In the genomic region with DNA sequence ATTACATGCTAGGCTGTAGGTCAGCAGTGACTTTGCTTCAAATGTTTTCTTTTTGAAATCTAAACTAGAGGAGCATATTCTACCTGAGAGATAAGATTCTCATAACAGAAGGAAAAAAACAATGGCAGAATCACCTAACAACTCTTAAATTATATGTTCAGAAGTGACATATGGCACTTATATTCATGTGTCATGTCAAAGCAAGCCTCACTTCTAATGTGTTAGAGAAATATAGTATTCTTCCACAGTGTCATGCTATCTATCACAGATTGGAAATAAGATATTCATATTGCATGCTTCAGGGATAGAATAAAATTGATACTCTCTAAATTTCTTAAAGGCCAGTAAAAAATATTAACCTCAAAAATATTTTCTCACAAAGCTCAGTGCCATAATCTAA, we compare ENCODE assay signal across 34 cellular contexts.
A peak's percentile ranks its signal among the peaks of the same experiment; 100 is the strongest.
DNase-seq lines count a peak whose midpoint lies in the region; ATAC-seq and TF ChIP-seq lines count a peak whose summit lies in the region.
"Had no signal": no experiment of that assay in that cellular context is flagged by ENCODE, and none has a peak within 500 bp of the region (broad histone marks: within the 10 kb centered on the region; RNA-seq: fewer than 3 reads in every experiment).

No MANE protein-coding gene starts in this region.

- H3K9me3 Mint-ChIP-seq in natural killer cell treated with Interleukin-12 subunit alpha and Interleukin-12 subunit beta and Interleukin-15 and Interleukin-18, amount 100 ng/mL, for 72 hours = peaks cover 18% of the 10 kb centered on the region

- TF ChIP-seq CTCF in neural cell (IDR thresholded peaks at IDR 0.05; ENCODE audit: poor library complexity, severe bottlenecking) = no peak

- no peaks in the 10 kb centered on the region for H4K20me1 ChIP-seq in neural cell (ENCODE audit: insufficient read depth)
- H4K20me1 ChIP-seq: BLaER1; BLaER1 treated with 17β-estradiol and CSF1 and Interleukin-3, amounts not matched to agents 10 nM and 100 nM had no signal

- H3K4me1 Mint-ChIP-seq in natural killer cell treated with Interleukin-12 subunit alpha and Interleukin-12 subunit beta and Interleukin-15 and Interleukin-18, amount 100 ng/mL, for 72 hours (ENCODE audit: low read depth in 2 of 2) = no peaks in the 10 kb centered on the region
- H3K4me1 Mint-ChIP-seq: B cell; CD14-positive monocyte; CD4-positive, alpha-beta memory T cell; CD4-positive, CD25-positive, alpha-beta regulatory T cell; CD8-positive, alpha-beta memory T cell had no signal

- ATAC-seq in natural killer cell treated with Interleukin-12 subunit alpha and Interleukin-12 subunit beta and Interleukin-15 and Interleukin-18, amount 100 ng/mL, for 72 hours = no peak
- ATAC-seq: A549; CD8-positive, alpha-beta T cell had no signal

- H3K9me3 ChIP-seq in neural cell (ENCODE audit: low read length) = no peaks in the 10 kb centered on the region
- H3K9me3 ChIP-seq: A549, Caco-2 had no signal

- H3F3A ChIP-seq in neural cell (ENCODE audit: insufficient read depth, low read length, poor library complexity, severe bottlenecking) = no peaks in the 10 kb centered on the region

- peak; percentile 9 for DNase-seq in NCI-H2171 (lab: John Stamatoyannopoulos, UW)
- peak; percentile 53 for DNase-seq in NCI-H2171 treated with DMSO at 0.1 percent for 48 hours (lab: John Stamatoyannopoulos, UW)
- DNase-seq in NCI-H69 (lab: John Stamatoyannopoulos, UW) = peak; percentile 12
- DNase-seq in natural killer cell treated with Interleukin-12 subunit alpha and Interleukin-12 subunit beta and Interleukin-15 and Interleukin-18, amount 100 ng/mL, for 72 hours (ENCODE audit: low spot score) = no peak
- DNase-seq in amniotic stem cell (lab: John Stamatoyannopoulos, UW) = no peak
- no peak for DNase-seq in T-helper 2 cell
- DNase-seq in superior temporal gyrus (ENCODE audit: extremely low spot score) = no peak
- DNase-seq: 8988T; ACHN; AML-193; BE2C; C1 segment of cervical spinal cord; Caco-2; Calu3; CD4-positive, alpha-beta memory T cell; CD4-positive, alpha-beta T cell; CD4-positive, CD25-positive, alpha-beta regulatory T cell; CD8-positive, alpha-beta memory T cell; CD8-positive, alpha-beta T cell; COR-L47; DMS 273 treated with DMSO at 0.1 percent for 48 hours; DMS153; DMS79; DMS79 treated with DMSO at 0.1 percent for 48 hours; DND-41; EL had no signal

- no peaks in the 10 kb centered on the region for H3K27me3 Mint-ChIP-seq in natural killer cell treated with Interleukin-12 subunit alpha and Interleukin-12 subunit beta and Interleukin-15 and Interleukin-18, amount 100 ng/mL, for 72 hours
- H3K27me3 Mint-ChIP-seq: B cell; CD4-positive, alpha-beta memory T cell; CD4-positive, alpha-beta T cell; CD4-positive, CD25-positive, alpha-beta regulatory T cell; CD8-positive, alpha-beta memory T cell had no signal

- no peak overlapping the region for H2AFZ ChIP-seq in neural cell (ENCODE audit: low read depth, low read length)

- no peak overlapping the region for H3K4me3 ChIP-seq in neural cell (ENCODE audit: low read length)
- H3K4me3 ChIP-seq: A549; BLaER1; BLaER1 treated with 17β-estradiol and CSF1 and Interleukin-3, amounts not matched to agents 10 nM and 100 nM had no signal

- H3K4me2 ChIP-seq in neural cell (ENCODE audit: low read length) = no peak overlapping the region
- H3K4me2 ChIP-seq: A549; BLaER1; BLaER1 treated with 17β-estradiol and CSF1 and Interleukin-3, amounts not matched to agents 10 nM and 100 nM had no signal

- no peaks in the 10 kb centered on the region for H3K79me2 ChIP-seq in neural cell (replicated peaks; ENCODE audit: insufficient read depth, low read length)

- H3K36me3 Mint-ChIP-seq in natural killer cell treated with Interleukin-12 subunit alpha and Interleukin-12 subunit beta and Interleukin-15 and Interleukin-18, amount 100 ng/mL, for 72 hours = peaks cover 9% of the 10 kb centered on the region
- H3K36me3 Mint-ChIP-seq: CD14-positive monocyte; CD4-positive, alpha-beta memory T cell; CD8-positive, alpha-beta memory T cell; CD8-positive, alpha-beta T cell had no signal

- peak; percentile 93 for TF ChIP-seq EP300 in neural cell (conservative IDR thresholded peaks at IDR 0.05; ENCODE audit: poor library complexity, severe bottlenecking)

- TF ChIP-seq RAD21 in neural cell (conservative IDR thresholded peaks at IDR 0.05) = peak; percentile 16

- H3K36me3 ChIP-seq in neural cell (ENCODE audit: insufficient read depth, low read length) = no peaks in the 10 kb centered on the region
- H3K36me3 ChIP-seq: BE2C; BLaER1; BLaER1 treated with 17β-estradiol and CSF1 and Interleukin-3, amounts not matched to agents 10 nM and 100 nM had no signal

- H3K27ac Mint-ChIP-seq in natural killer cell treated with Interleukin-12 subunit alpha and Interleukin-12 subunit beta and Interleukin-15 and Interleukin-18, amount 100 ng/mL, for 72 hours = no peak overlapping the region
- H3K27ac Mint-ChIP-seq: B cell; CD14-positive monocyte; CD4-positive, alpha-beta memory T cell; CD4-positive, alpha-beta T cell; CD4-positive, CD25-positive, alpha-beta regulatory T cell; CD8-positive, alpha-beta memory T cell; CD8-positive, alpha-beta T cell had no signal

- no peaks in the 10 kb centered on the region for H3K27me3 ChIP-seq in neural cell (ENCODE audit: insufficient read depth, low read depth, low read length)
- H3K27me3 ChIP-seq: BE2C; BLaER1; BLaER1 treated with 17β-estradiol and CSF1 and Interleukin-3, amounts not matched to agents 10 nM and 100 nM had no signal

- H3K4me3 Mint-ChIP-seq in natural killer cell treated with Interleukin-12 subunit alpha and Interleukin-12 subunit beta and Interleukin-15 and Interleukin-18, amount 100 ng/mL, for 72 hours = no peak overlapping the region
- H3K4me3 Mint-ChIP-seq: B cell; CD14-positive monocyte; CD4-positive, alpha-beta memory T cell; CD4-positive, alpha-beta T cell; CD4-positive, CD25-positive, alpha-beta regulatory T cell; CD8-positive, alpha-beta memory T cell; CD8-positive, alpha-beta T cell had no signal

- H3K9ac ChIP-seq in neural cell (ENCODE audit: low read length) = no peak overlapping the region
- H3K9ac ChIP-seq: BLaER1; BLaER1 treated with 17β-estradiol and CSF1 and Interleukin-3, amounts not matched to agents 10 nM and 100 nM had no signal

- H3K27ac ChIP-seq in neural cell (ENCODE audit: low read length) = peak overlapping the region; percentile 0
- H3K27ac ChIP-seq: 22Rv1; A549; BLaER1; BLaER1 treated with 17β-estradiol and CSF1 and Interleukin-3, amounts not matched to agents 10 nM and 100 nM; C4-2B had no signal

- no peaks in the 10 kb centered on the region for H3K9me2 ChIP-seq in neural cell (ENCODE audit: insufficient read depth, low read length)

TF ChIP-seq in neural cell, 6 proteins besides CTCF, POLR2A, EP300 and RAD21:
- TF ChIP-seq, protein P1, sequence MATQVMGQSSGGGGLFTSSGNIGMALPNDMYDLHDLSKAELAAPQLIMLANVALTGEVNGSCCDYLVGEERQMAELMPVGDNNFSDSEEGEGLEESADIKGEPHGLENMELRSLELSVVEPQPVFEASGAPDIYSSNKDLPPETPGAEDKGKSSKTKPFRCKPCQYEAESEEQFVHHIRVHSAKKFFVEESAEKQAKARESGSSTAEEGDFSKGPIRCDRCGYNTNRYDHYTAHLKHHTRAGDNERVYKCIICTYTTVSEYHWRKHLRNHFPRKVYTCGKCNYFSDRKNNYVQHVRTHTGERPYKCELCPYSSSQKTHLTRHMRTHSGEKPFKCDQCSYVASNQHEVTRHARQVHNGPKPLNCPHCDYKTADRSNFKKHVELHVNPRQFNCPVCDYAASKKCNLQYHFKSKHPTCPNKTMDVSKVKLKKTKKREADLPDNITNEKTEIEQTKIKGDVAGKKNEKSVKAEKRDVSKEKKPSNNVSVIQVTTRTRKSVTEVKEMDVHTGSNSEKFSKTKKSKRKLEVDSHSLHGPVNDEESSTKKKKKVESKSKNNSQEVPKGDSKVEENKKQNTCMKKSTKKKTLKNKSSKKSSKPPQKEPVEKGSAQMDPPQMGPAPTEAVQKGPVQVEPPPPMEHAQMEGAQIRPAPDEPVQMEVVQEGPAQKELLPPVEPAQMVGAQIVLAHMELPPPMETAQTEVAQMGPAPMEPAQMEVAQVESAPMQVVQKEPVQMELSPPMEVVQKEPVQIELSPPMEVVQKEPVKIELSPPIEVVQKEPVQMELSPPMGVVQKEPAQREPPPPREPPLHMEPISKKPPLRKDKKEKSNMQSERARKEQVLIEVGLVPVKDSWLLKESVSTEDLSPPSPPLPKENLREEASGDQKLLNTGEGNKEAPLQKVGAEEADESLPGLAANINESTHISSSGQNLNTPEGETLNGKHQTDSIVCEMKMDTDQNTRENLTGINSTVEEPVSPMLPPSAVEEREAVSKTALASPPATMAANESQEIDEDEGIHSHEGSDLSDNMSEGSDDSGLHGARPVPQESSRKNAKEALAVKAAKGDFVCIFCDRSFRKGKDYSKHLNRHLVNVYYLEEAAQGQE (IDR thresholded peaks at IDR 0.05; ENCODE audit: borderline replicate concordance) = no peak
- no peak for TF ChIP-seq MXI1 (conservative IDR thresholded peaks at IDR 0.05; ENCODE audit: poor library complexity, severe bottlenecking)
- TF ChIP-seq POLR2AphosphoS5 (IDR thresholded peaks at IDR 0.05) = peak; percentile 75

Comparison
In these comparisons a context has a peak if more than half of its experiments do, and no peak if none do; other contexts are left out.
1. DNase-seq: peak in NCI-H2171 (single experiment), NCI-H2171 treated with DMSO at 0.1 percent for 48 hours (single experiment) and NCI-H69 (single experiment); none in natural killer cell treated with Interleukin-12 subunit alpha and Interleukin-12 subunit beta and Interleukin-15 and Interleukin-18, amount 100 ng/mL, for 72 hours (single experiment), amniotic stem cell (single experiment), T-helper 2 cell (0 of 5) and superior temporal gyrus (single experiment).